Comparison of ENCODE assay signal across 24 cellular contexts in genomic region chr5:104840284-104840683, GRCh38.
"Had no signal": no experiment of that assay in that cellular context is flagged by ENCODE, and none has a peak within 500 bp of the region (broad histone marks: within the 10 kb centered on the region; RNA-seq: fewer than 3 reads in every experiment).

No MANE protein-coding gene starts in this region.

- DNase-seq: colonic mucosa; cortex of kidney; effector CD8-positive, alpha-beta T cell; effector memory CD8-positive, alpha-beta T cell; endodermal cell; erythroblast; esophagus squamous epithelium; foreskin fibroblast; foreskin melanocyte; gastrocnemius medialis; glutamatergic neuron; head of caudate nucleus; heart right ventricle; hippocampal formation; kidney glomerular epithelial cell; left colon; left lung; left ventricle myocardium superior; lower lobe of right lung; mesenchymal stem cell; mucosa of descending colon; naive B cell had no signal

- H3K27me3 ChIP-seq: colonic mucosa, esophagus squamous epithelium, gastrocnemius medialis, heart right ventricle, left lung had no signal

- H3K4me1 ChIP-seq: colonic mucosa, esophagus squamous epithelium, gastrocnemius medialis, heart right ventricle, left lung, lower lobe of right lung had no signal

- H3K9me3 ChIP-seq: colonic mucosa, esophagus squamous epithelium, gastrocnemius medialis, left lung, lower lobe of right lung, mucosa of descending colon had no signal

- H3K27ac ChIP-seq: colonic mucosa, epithelial cell of prostate, esophagus squamous epithelium, gastrocnemius medialis, heart right ventricle, left lung, lower lobe of right lung had no signal

- H3K36me3 ChIP-seq: colonic mucosa, esophagus squamous epithelium, gastrocnemius medialis, heart right ventricle, left lung, lower lobe of right lung had no signal

- ATAC-seq: effector memory CD8-positive, alpha-beta T cell; esophagus mucosa; gastrocnemius medialis; heart right ventricle; left colon; left lung; left ventricle myocardium superior; lower lobe of right lung; mucosa of descending colon had no signal

- H3K4me3 ChIP-seq: colonic mucosa, esophagus squamous epithelium, gastrocnemius medialis, heart right ventricle, left lung, lower lobe of right lung, mucosa of descending colon had no signal
